ENCODE assay signal across 8 cellular contexts in genomic region chr3:53346514-53346913, GRCh38. TPM values are rescaled to one million over a fixed set of nuclear protein-coding genes. Genes with fewer than 3 reads are reported as not detected.
DNase-seq lines count a peak whose midpoint lies in the region; ATAC-seq and TF ChIP-seq lines count a peak whose summit lies in the region.

No MANE protein-coding gene starts in this region.

- CTCF ChIA-PET in HEK293T (lab: Yijun Ruan, JAX): no interaction called here

- POLR2A ChIA-PET in HEK293T (lab: Yijun Ruan, JAX): interaction anchor here (1.0 to 1.7 kb wide), 2 partner anchors 23 to 92 kb away, joined by 3 to 12 read pairs; no protein-coding TSS in a partner anchor

- H3K9me3 ChIP-seq in BE2C (no peaks in the 10 kb centered on the region), thyroid gland (no peaks in the 10 kb centered on the region)

- 1 to 2% methylated on average over 9 of the region's 9 CpGs for WGBS in thyroid gland, 2 donors

- TF ChIP-seq POLR2A in thyroid gland (IDR thresholded peaks at IDR 0.05): no peak

- intact Hi-C loops in thyroid gland (cut with DNase I): loop anchor here (10.0 kb wide), 1 partner anchor 222 kb away; no protein-coding TSS in a partner anchor

- H3K27ac ChIP-seq in thyroid gland: peak overlapping the region in 2 of 3 donors; percentile 92 to 93

- H3K4me1 ChIP-seq in BE2C (no peaks in the 10 kb centered on the region), thyroid gland (peaks cover 17 to 22% of the 10 kb centered on the region in 2 donors)

- no peak for ATAC-seq in HG03342 (IDR thresholded peaks at IDR 0.05; ENCODE audit: unreplicated experiment)
- no peak for ATAC-seq in HG03442 (IDR thresholded peaks at IDR 0.05; ENCODE audit: unreplicated experiment)

- DNase-seq in BE2C (peak; percentile 9), HEK293T (ENCODE audit: extremely low spot score) (peak; percentile 19), amniotic epithelial cell (ENCODE audit: low read depth) (peak; percentile 21), kidney tubule cell (ENCODE audit: low spot score) (peak; percentile 12), thyroid gland (no peak), SW 1271 (lab: John Stamatoyannopoulos, UW) (no peak)

- H3K4me3 ChIP-seq in BE2C (ENCODE audit: low read depth, low read length) (peak overlapping the region; percentile 72), thyroid gland (replicated peaks in 1 of 3) (peak overlapping the region; percentile 87 to 97 (median 96))

- no peaks in the 10 kb centered on the region; the same call in 1 of the 2 replicates for H3K36me3 ChIP-seq in BE2C
- peaks cover 0 to 2% of the 10 kb centered on the region in 2 donors for H3K36me3 ChIP-seq in thyroid gland

- no peak for TF ChIP-seq CTCF in BE2C (IDR thresholded peaks at IDR 0.05; ENCODE audit: low read depth, low read length)
- TF ChIP-seq CTCF in thyroid gland (IDR thresholded peaks at IDR 0.05): no peak

- H3K27me3 ChIP-seq in BE2C (no peaks in the 10 kb centered on the region), thyroid gland (no peaks in the 10 kb centered on the region)

TF ChIP-seq in HEK293T, 16 proteins besides CTCF, POLR2A, EP300 and RAD21:
- no peak for TF ChIP-seq FOXM1 (IDR thresholded peaks at IDR 0.05; ENCODE audit: borderline replicate concordance)
- TF ChIP-seq NFRKB (IDR thresholded peaks at IDR 0.05): no peak
- no peak for TF ChIP-seq ZNF384 (IDR thresholded peaks at IDR 0.05)
- TF ChIP-seq L3MBTL2 (conservative IDR thresholded peaks at IDR 0.05): no peak
- TF ChIP-seq LEF1 (IDR thresholded peaks at IDR 0.05; ENCODE audit: borderline replicate concordance): no peak
- TF ChIP-seq FOXA1 (IDR thresholded peaks at IDR 0.05): no peak
- TF ChIP-seq FOXK2 (IDR thresholded peaks at IDR 0.05): no peak
- TF ChIP-seq ARNT (IDR thresholded peaks at IDR 0.05): no peak
- no peak for TF ChIP-seq CTBP1 (IDR thresholded peaks at IDR 0.05; ENCODE audit: borderline replicate concordance)
- no peak for TF ChIP-seq ELF4 (IDR thresholded peaks at IDR 0.05)
- TF ChIP-seq PKNOX1 (IDR thresholded peaks at IDR 0.05): no peak
- no peak for TF ChIP-seq SP1 (IDR thresholded peaks at IDR 0.05)
- TF ChIP-seq BHLHE40 (IDR thresholded peaks at IDR 0.05; ENCODE audit: borderline replicate concordance): no peak
- TF ChIP-seq SUZ12 (IDR thresholded peaks at IDR 0.05): no peak
- no peak for TF ChIP-seq HDGF (IDR thresholded peaks at IDR 0.05; ENCODE audit: borderline replicate concordance)
- TF ChIP-seq TARDBP (IDR thresholded peaks at IDR 0.05): no peak

RNA-seq across cellular contexts. Expression of gene DCP1A, which starts 0.8 kb away (rescaled TPM):
- polyA plus RNA-seq in BE2C (2012; ENCODE audit: insufficient read depth, insufficient read length, low read depth): 14.5 TPM
- 10 to 100 TPM; 20.9 to 30.6 (median 23.3) TPM for total RNA-seq in thyroid gland

Comparison
In these comparisons a context has a peak if more than half of its experiments do, and no peak if none do; other contexts are left out.
1. DNase-seq: peak in BE2C (single experiment), HEK293T (single experiment), amniotic epithelial cell (single experiment) and kidney tubule cell (single experiment); none in thyroid gland (0 of 2) and SW 1271 (0 of 2).